ENCODE assay signal across 29 cellular contexts in genomic region chr18:39297225-39297624, GRCh38.
"Had no signal": no experiment of that assay in that cellular context is flagged by ENCODE, and none has a peak within 500 bp of the region (broad histone marks: within the 10 kb centered on the region; RNA-seq: fewer than 3 reads in every experiment).

No MANE protein-coding gene starts in this region.

- DNase-seq: activated B cell treated with CpG ODN at 0.5 μM for 24 hours; activated CD4-positive, alpha-beta T cell treated with anti-CD3 and anti-CD28 coated beads for 48 hours; activated CD4-positive, alpha-beta T cell treated with anti-CD3 and anti-CD28 coated beads, Interleukin-2, amount 50 U/mL, for 1 hour; activated CD4-positive, alpha-beta T cell treated with anti-CD3 and anti-CD28 coated beads, Interleukin-2, amount 50 U/mL, for 48 hours; activated CD8-positive, alpha-beta memory T cell treated with anti-CD3 and anti-CD28 coated beads for 24 hours; activated CD8-positive, alpha-beta T cell treated with anti-CD3 and anti-CD28 coated beads for 36 hours; activated effector memory CD4-positive, alpha-beta T cell treated with Interleukin-2 at 50 U/mL for 16 hours; activated gamma-delta T cell treated with Interleukin-2 at 50 U/mL for 16 hours; activated naive CD4-positive, alpha-beta T cell treated with anti-CD3 and anti-CD28 coated beads, Interleukin-2, amount 50 U/mL, for 16 hours; activated naive CD4-positive, alpha-beta T cell treated with Interleukin-2 at 50 U/mL for 16 hours; activated T-cell treated with anti-CD3 and anti-CD28 coated beads, Interleukin-2, amount 50 U/mL, for 4 hours; amniotic stem cell; anterior cingulate cortex; body of pancreas; caudate nucleus; colonic mucosa; effector CD8-positive, alpha-beta T cell; esophagus squamous epithelium; foreskin melanocyte; heart right ventricle; T-helper 17 cell; T1000; WERI-Rb-1 had no signal

- H3K36me3 ChIP-seq: colonic mucosa, esophagus squamous epithelium, gastroesophageal sphincter, heart right ventricle, WERI-Rb-1 had no signal

- H3K4me1 ChIP-seq: body of pancreas, colonic mucosa, esophagus squamous epithelium, gastroesophageal sphincter, heart right ventricle had no signal

- FAIRE-seq: endometrium, endothelial cell of umbilical vein had no signal

- H3K27me3 ChIP-seq: body of pancreas, colonic mucosa, esophagus squamous epithelium, gastroesophageal sphincter, heart right ventricle had no signal

- ATAC-seq: activated CD4-positive, CD25-positive, alpha-beta regulatory T cell treated with anti-CD3 and anti-CD28 coated beads, Interleukin-2, amount 50 U/mL, for 24 hours; activated CD8-positive, alpha-beta T cell treated with anti-CD3 and anti-CD28 coated beads for 36 hours; activated T-cell treated with anti-CD3 and anti-CD28 coated beads, Interleukin-2, amount 50 U/mL, for 4 hours; activated T-helper 17 cell treated with anti-CD3 and anti-CD28 coated beads, Interleukin-2, amount 50 U/mL, for 72 hours; body of pancreas; gastroesophageal sphincter; heart right ventricle; T-helper 17 cell had no signal

- H3K4me3 ChIP-seq: body of pancreas, colonic mucosa, esophagus squamous epithelium, gastroesophageal sphincter, heart right ventricle had no signal

- H3K9me3 ChIP-seq: body of pancreas, colonic mucosa, esophagus squamous epithelium, gastroesophageal sphincter, heart right ventricle had no signal

- H3K27ac ChIP-seq: body of pancreas, colonic mucosa, epithelial cell of prostate, esophagus squamous epithelium, gastroesophageal sphincter, heart right ventricle, WERI-Rb-1 had no signal
